8 cellular contexts compared by ENCODE assay signal in genomic region chr13:91647361-91647970, GRCh38.
DNase-seq lines count a peak whose midpoint lies in the region; ATAC-seq and TF ChIP-seq lines count a peak whose summit lies in the region.

No MANE protein-coding gene starts in this region.

- no peaks in the 10 kb centered on the region for H3K36me3 Mint-ChIP-seq in activated CD8-positive, alpha-beta T cell treated with anti-CD3 and anti-CD28 coated beads for 36 hours (ENCODE audit: low read depth)
- no peaks in the 10 kb centered on the region for H3K36me3 Mint-ChIP-seq in activated CD8-positive, alpha-beta T cell treated with anti-CD3 and anti-CD28 coated beads, Interleukin-2, amount 10 ng/mL, durations not matched to agents 7 days and 5 days (ENCODE audit: low read depth)
- no peaks in the 10 kb centered on the region for H3K36me3 Mint-ChIP-seq in endodermal cell (ENCODE audit: low read depth)
- H3K36me3 Mint-ChIP-seq in CD8-positive, alpha-beta T cell, result no peaks in the 10 kb centered on the region

- TF ChIP-seq POLR2A in vagina (IDR thresholded peaks at IDR 0.05), result no peak

- no peaks in the 10 kb centered on the region for H3K4me1 ChIP-seq in endodermal cell (ENCODE audit: control insufficient read depth, insufficient read depth, low read length)
- H3K4me1 ChIP-seq in CD8-positive, alpha-beta T cell (ENCODE audit: insufficient read depth, low read length), result no peaks in the 10 kb centered on the region
- no peaks in the 10 kb centered on the region for H3K4me1 ChIP-seq in vagina

- H3K9ac ChIP-seq in endodermal cell (ENCODE audit: extremely low read depth, low read length, poor library complexity, severe bottlenecking), result no peak overlapping the region

- WGBS in endodermal cell (ENCODE audit: insufficient coverage in 1 of 2, insufficient read length in 1 of 2), 2 experiments, result 54 to 57% methylated on average over 3 of the region's 3 CpGs

- H3K27ac Mint-ChIP-seq in activated CD8-positive, alpha-beta T cell treated with anti-CD3 and anti-CD28 coated beads for 36 hours, result no peak overlapping the region
- no peak overlapping the region for H3K27ac Mint-ChIP-seq in activated CD8-positive, alpha-beta T cell treated with anti-CD3 and anti-CD28 coated beads, Interleukin-2, amount 10 ng/mL, durations not matched to agents 7 days and 5 days
- H3K27ac Mint-ChIP-seq in endodermal cell, result no peak overlapping the region
- H3K27ac Mint-ChIP-seq in CD8-positive, alpha-beta T cell, result no peak overlapping the region

- no peaks in the 10 kb centered on the region for H3K36me3 ChIP-seq in endodermal cell (ENCODE audit: control insufficient read depth, insufficient read depth, low read length)
- H3K36me3 ChIP-seq in CD8-positive, alpha-beta T cell (ENCODE audit: insufficient read depth, low read length), result no peaks in the 10 kb centered on the region
- no peaks in the 10 kb centered on the region for H3K36me3 ChIP-seq in vagina

- POLR2A ChIA-PET in activated CD8-positive, alpha-beta T cell treated with anti-CD3 and anti-CD28 coated beads for 36 hours (lab: Charles Lee), result no interaction called here
- POLR2A ChIA-PET in activated CD8-positive, alpha-beta T cell treated with anti-CD3 and anti-CD28 coated beads, Interleukin-2, amount 10 ng/mL, durations not matched to agents 7 days and 5 days (lab: Charles Lee), result no interaction called here
- POLR2A ChIA-PET in CD8-positive, alpha-beta T cell (lab: Charles Lee), result no interaction called here

- peak; percentile 3 for DNase-seq in activated CD8-positive, alpha-beta T cell treated with anti-CD3 and anti-CD28 coated beads for 36 hours
- DNase-seq in activated CD8-positive, alpha-beta T cell treated with anti-CD3 and anti-CD28 coated beads, Interleukin-2, amount 10 ng/mL, durations not matched to agents 7 days and 5 days, result no peak
- DNase-seq in M059J (ENCODE audit: low read depth) (peak; percentile 11), endodermal cell (peak; percentile 92), stromal cell of bone marrow (ENCODE audit: low read depth) (peak; percentile 6), germinal center (ENCODE audit: low spot score) (no peak), vagina (ENCODE audit: extremely low spot score in 2 of 2) (no peak)
- no peak for DNase-seq in CD8-positive, alpha-beta T cell

- peaks cover 2% of the 10 kb centered on the region for H3K9me3 Mint-ChIP-seq in activated CD8-positive, alpha-beta T cell treated with anti-CD3 and anti-CD28 coated beads for 36 hours
- H3K9me3 Mint-ChIP-seq in activated CD8-positive, alpha-beta T cell treated with anti-CD3 and anti-CD28 coated beads, Interleukin-2, amount 10 ng/mL, durations not matched to agents 7 days and 5 days (ENCODE audit: insufficient read depth), result no peaks in the 10 kb centered on the region
- H3K9me3 Mint-ChIP-seq in endodermal cell, result no peaks in the 10 kb centered on the region
- no peaks in the 10 kb centered on the region for H3K9me3 Mint-ChIP-seq in CD8-positive, alpha-beta T cell

- no peaks in the 10 kb centered on the region for H3K27me3 Mint-ChIP-seq in activated CD8-positive, alpha-beta T cell treated with anti-CD3 and anti-CD28 coated beads for 36 hours
- no peaks in the 10 kb centered on the region for H3K27me3 Mint-ChIP-seq in activated CD8-positive, alpha-beta T cell treated with anti-CD3 and anti-CD28 coated beads, Interleukin-2, amount 10 ng/mL, durations not matched to agents 7 days and 5 days (ENCODE audit: low read depth)
- no peaks in the 10 kb centered on the region for H3K27me3 Mint-ChIP-seq in endodermal cell (ENCODE audit: insufficient read depth)
- H3K27me3 Mint-ChIP-seq in CD8-positive, alpha-beta T cell (ENCODE audit: low read depth), result no peaks in the 10 kb centered on the region

- H3K27ac ChIP-seq in endodermal cell (ENCODE audit: low read depth, low read length), result no peak overlapping the region
- H3K27ac ChIP-seq in CD8-positive, alpha-beta T cell (ENCODE audit: low read depth, low read length), result no peak overlapping the region
- no peak overlapping the region for H3K27ac ChIP-seq in vagina

- CTCF ChIA-PET in activated CD8-positive, alpha-beta T cell treated with anti-CD3 and anti-CD28 coated beads for 36 hours (lab: Charles Lee), result no interaction called here
- CTCF ChIA-PET in activated CD8-positive, alpha-beta T cell treated with anti-CD3 and anti-CD28 coated beads, Interleukin-2, amount 10 ng/mL, durations not matched to agents 7 days and 5 days (lab: Charles Lee), result no interaction called here
- CTCF ChIA-PET in CD8-positive, alpha-beta T cell (lab: Charles Lee), result no interaction called here

- H3K4me3 ChIP-seq in endodermal cell (ENCODE audit: low read length), result no peak overlapping the region
- H3K4me3 ChIP-seq in CD8-positive, alpha-beta T cell (ENCODE audit: low read depth, low read length), result no peak overlapping the region
- H3K4me3 ChIP-seq in vagina, result no peak overlapping the region

- TF ChIP-seq CTCF in activated CD8-positive, alpha-beta T cell treated with anti-CD3 and anti-CD28 coated beads for 36 hours (IDR thresholded peaks at IDR 0.05), result no peak
- TF ChIP-seq CTCF in endodermal cell (conservative IDR thresholded peaks at IDR 0.05) (peak; percentile 81), vagina (IDR thresholded peaks at IDR 0.05) (no peak)
- no peak for TF ChIP-seq CTCF in CD8-positive, alpha-beta T cell (IDR thresholded peaks at IDR 0.05)

- intact Hi-C loops in activated CD8-positive, alpha-beta T cell treated with anti-CD3 and anti-CD28 coated beads for 36 hours (cut with micrococcal nuclease), result no loop called here
- intact Hi-C loops in CD8-positive, alpha-beta T cell (cut with DNase I, micrococcal nuclease), result no loop called here
- intact Hi-C loops in vagina (cut with DNase I), result no loop called here

- H3K4me3 Mint-ChIP-seq in activated CD8-positive, alpha-beta T cell treated with anti-CD3 and anti-CD28 coated beads for 36 hours, result no peak overlapping the region
- no peak overlapping the region for H3K4me3 Mint-ChIP-seq in activated CD8-positive, alpha-beta T cell treated with anti-CD3 and anti-CD28 coated beads, Interleukin-2, amount 10 ng/mL, durations not matched to agents 7 days and 5 days
- no peak overlapping the region for H3K4me3 Mint-ChIP-seq in endodermal cell
- H3K4me3 Mint-ChIP-seq in CD8-positive, alpha-beta T cell, result no peak overlapping the region

- ATAC-seq in activated CD8-positive, alpha-beta T cell treated with anti-CD3 and anti-CD28 coated beads for 36 hours, result no peak
- ATAC-seq in activated CD8-positive, alpha-beta T cell treated with anti-CD3 and anti-CD28 coated beads, Interleukin-2, amount 10 ng/mL, durations not matched to agents 7 days and 5 days, result no peak
- no peak for ATAC-seq in CD8-positive, alpha-beta T cell

- H3K9me3 ChIP-seq in endodermal cell (ENCODE audit: control insufficient read depth, low read length) (no peaks in the 10 kb centered on the region), vagina (no peaks in the 10 kb centered on the region)
- H3K9me3 ChIP-seq in CD8-positive, alpha-beta T cell (ENCODE audit: low read length), result no peaks in the 10 kb centered on the region

- no peaks in the 10 kb centered on the region for H3K27me3 ChIP-seq in endodermal cell (ENCODE audit: control insufficient read depth, insufficient read depth, low read length, poor library complexity, severe bottlenecking)
- no peaks in the 10 kb centered on the region for H3K27me3 ChIP-seq in CD8-positive, alpha-beta T cell (ENCODE audit: insufficient read depth, low read length)
- no peaks in the 10 kb centered on the region for H3K27me3 ChIP-seq in vagina

- H3K4me1 Mint-ChIP-seq in activated CD8-positive, alpha-beta T cell treated with anti-CD3 and anti-CD28 coated beads for 36 hours (ENCODE audit: low read depth), result no peaks in the 10 kb centered on the region
- no peaks in the 10 kb centered on the region for H3K4me1 Mint-ChIP-seq in activated CD8-positive, alpha-beta T cell treated with anti-CD3 and anti-CD28 coated beads, Interleukin-2, amount 10 ng/mL, durations not matched to agents 7 days and 5 days (ENCODE audit: low read depth)
- peaks cover 5% of the 10 kb centered on the region for H3K4me1 Mint-ChIP-seq in endodermal cell
- H3K4me1 Mint-ChIP-seq in CD8-positive, alpha-beta T cell (ENCODE audit: low read depth), result no peaks in the 10 kb centered on the region

Comparison
In these comparisons a context has a peak if more than half of its experiments do, and no peak if none do; other contexts are left out.
1. DNase-seq: peak in activated CD8-positive, alpha-beta T cell treated with anti-CD3 and anti-CD28 coated beads for 36 hours (single experiment), M059J (single experiment), endodermal cell (single experiment) and stromal cell of bone marrow (single experiment); none in activated CD8-positive, alpha-beta T cell treated with anti-CD3 and anti-CD28 coated beads, Interleukin-2, amount 10 ng/mL, durations not matched to agents 7 days and 5 days (single experiment), CD8-positive, alpha-beta T cell (0 of 7), germinal center (single experiment) and vagina (0 of 2).